Comparison of ENCODE assay signal across 8 cellular contexts in the genomic region with DNA sequence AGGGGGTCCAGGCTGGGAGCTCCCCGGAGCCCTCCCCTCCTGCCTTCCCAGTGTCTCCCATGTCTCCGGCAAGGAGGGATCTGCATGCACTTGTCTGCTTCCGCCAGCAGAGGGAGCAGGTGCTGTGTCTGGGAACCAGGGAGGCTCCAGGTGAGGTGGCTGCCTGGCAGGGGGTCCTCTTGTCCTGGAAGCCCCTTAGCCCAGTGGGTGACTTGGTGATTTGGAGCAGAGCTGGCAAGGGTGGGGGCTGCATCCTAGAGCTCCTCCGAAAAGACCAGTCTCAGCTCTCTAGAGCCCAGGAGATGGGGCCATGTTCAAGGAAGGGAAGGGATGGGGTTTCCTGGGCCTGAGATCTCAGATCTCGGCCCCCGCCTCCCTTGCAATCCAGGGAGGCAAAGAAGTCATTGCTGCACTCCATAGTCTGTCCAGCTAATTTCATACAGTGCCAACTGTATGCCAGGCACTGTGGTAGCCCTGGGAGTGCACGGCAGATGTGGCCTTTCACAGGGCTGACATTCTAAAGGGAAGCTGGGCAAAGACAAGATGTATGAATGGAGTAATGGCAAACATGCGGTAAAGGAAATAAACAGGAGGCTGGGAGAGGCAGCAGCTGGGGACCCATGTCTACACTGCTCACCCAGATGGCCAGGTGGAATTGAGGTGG. TPM values are rescaled to one million over a fixed set of nuclear protein-coding genes. Genes with fewer than 3 reads are reported as not detected.
DNase-seq lines count a peak whose midpoint lies in the region; ATAC-seq and TF ChIP-seq lines count a peak whose summit lies in the region.

No MANE protein-coding gene starts in this region.

- H3K4me1 Mint-ChIP-seq in WTC11 (peaks cover 8% of the 10 kb centered on the region; the same call in 1 of the 2 replicates), brain (no peaks in the 10 kb centered on the region)

- H3K27me3 Mint-ChIP-seq in WTC11 (ENCODE audit: low read depth) (no peaks in the 10 kb centered on the region), brain (peaks cover 15% of the 10 kb centered on the region)

- DNase-seq in AML-193 (lab: John Stamatoyannopoulos, UW) (peak; percentile 21 to 28), NCI-H1694 treated with DMSO at 0.1 percent for 48 hours (lab: John Stamatoyannopoulos, UW) (peak; percentile 51), WTC11 (ENCODE audit: low spot score) (peak; percentile 94), inferior parietal cortex (ENCODE audit: extremely low spot score) (peak; percentile 83)
- peak; percentile 38 to 50 for DNase-seq in stimulated activated CD4-positive, alpha-beta T cell treated with anti-CD3 and anti-CD28 coated beads, Interleukin-1b, Interleukin-23, amount 100 ng/mL, for 1 hour (ENCODE audit: low read depth in 2 of 2)

- POLR2A ChIA-PET in WTC11 (lab: Charles Lee): no interaction called here

- no peak overlapping the region for H3K4me3 Mint-ChIP-seq in WTC11
- H3K4me3 Mint-ChIP-seq in brain: no peak overlapping the region

- CTCF ChIA-PET in WTC11 (lab: Charles Lee): interaction anchor here (0.5 to 4.7 kb wide), 59 partner anchors 10 to 517 kb away, joined by 3 to 57 read pairs (median 5); a partner anchor contains a TSS

- peak; percentile 77 for ATAC-seq in GM21381 (IDR thresholded peaks at IDR 0.05; ENCODE audit: unreplicated experiment)
- peak; percentile 88 for ATAC-seq in WTC11
- no peak for ATAC-seq in HG02870 (IDR thresholded peaks at IDR 0.05; ENCODE audit: unreplicated experiment)

- H3K36me3 Mint-ChIP-seq in WTC11: no peaks in the 10 kb centered on the region
- H3K36me3 Mint-ChIP-seq in brain: no peaks in the 10 kb centered on the region

- H3K27ac Mint-ChIP-seq in WTC11 (no peak overlapping the region), brain (peak overlapping the region in 2 of 5 experiments; percentile 37 to 38)

- TF ChIP-seq CTCF in WTC11 (IDR thresholded peaks at IDR 0.05) (peak; percentile 91), brain (conservative IDR thresholded peaks at IDR 0.05) (peak; percentile 91 to 95)

- H3K9me3 Mint-ChIP-seq in WTC11: no peaks in the 10 kb centered on the region
- no peaks in the 10 kb centered on the region for H3K9me3 Mint-ChIP-seq in brain

TF ChIP-seq in WTC11, 78 proteins besides CTCF, POLR2A, EP300 and RAD21:
- TF ChIP-seq ZNF423 (CRISPR knock-in tag; IDR thresholded peaks at IDR 0.05) (peak; percentile 79), ZNF232 (CRISPR knock-in tag; IDR thresholded peaks at IDR 0.05) (0 out of 2 replicates have a peak, but pooled peaks have one; percentile 46), ZNF263 (CRISPR knock-in tag; IDR thresholded peaks at IDR 0.05; ENCODE audit: low read depth) (no peak)

RNA-seq across cellular contexts. Expression of a gene that starts 20.4 kb away (rescaled TPM):
- total RNA-seq in WTC11 (2021): 2.4 to 3.5 TPM (median 3.1 TPM) in 3 replicates
- 1.9 TPM for polyA plus RNA-seq in brain (ENCODE audit: insufficient read depth, low read depth, low replicate concordance)

RNA-seq across cellular contexts. Expression of a gene that starts 55.3 kb away (rescaled TPM):
- 23.2 to 26.9 TPM (median 26.0 TPM) in 3 replicates for total RNA-seq in WTC11 (2021)
- 27.4 TPM for polyA plus RNA-seq in brain (ENCODE audit: insufficient read depth, low read depth, low replicate concordance)

RNA-seq across cellular contexts. Expression of a gene that starts 57.5 kb away (rescaled TPM):
- 0.07 to 0.24 TPM (median 0.07 TPM) in 3 replicates for total RNA-seq in WTC11 (2021)
- 10.7 TPM for polyA plus RNA-seq in brain (ENCODE audit: insufficient read depth, low read depth, low replicate concordance)

Comparison
In these comparisons a context has a peak if more than half of its experiments do, and no peak if none do; other contexts are left out.
1. DNase-seq: peak in every context shown above with its lines; median percentile 94 in WTC11; 83 in inferior parietal cortex; 51 in NCI-H1694 treated with DMSO at 0.1 percent for 48 hours; 44 in stimulated activated CD4-positive, alpha-beta T cell treated with anti-CD3 and anti-CD28 coated beads, Interleukin-1b, Interleukin-23, amount 100 ng/mL, for 1 hour; 24 in AML-193.